8 cellular contexts compared by ENCODE assay signal in genomic region chr2:160210599-160211138, GRCh38. TPM values are rescaled to one million over a fixed set of nuclear protein-coding genes. Genes with fewer than 3 reads are reported as not detected.
DNase-seq lines count a peak whose midpoint lies in the region; ATAC-seq lines count a peak whose summit lies in the region.

No MANE protein-coding gene starts in this region.

- no peaks in the 10 kb centered on the region for H3K27me3 ChIP-seq in naive thymus-derived CD4-positive, alpha-beta T cell (ENCODE audit: control insufficient read depth in 2 of 2, insufficient read depth in 2 of 2, low read length in 2 of 2)

- no peak overlapping the region for H3K27ac ChIP-seq in naive thymus-derived CD4-positive, alpha-beta T cell (ENCODE audit: low read depth, low read length)

- no peaks in the 10 kb centered on the region for H3K9me3 Mint-ChIP-seq in effector memory CD8-positive, alpha-beta T cell
- H3K9me3 Mint-ChIP-seq in naive thymus-derived CD4-positive, alpha-beta T cell: no peaks in the 10 kb centered on the region

- no peaks in the 10 kb centered on the region for H3K36me3 Mint-ChIP-seq in effector memory CD8-positive, alpha-beta T cell (ENCODE audit: insufficient read depth)
- no peaks in the 10 kb centered on the region for H3K36me3 Mint-ChIP-seq in naive thymus-derived CD4-positive, alpha-beta T cell

- no peak overlapping the region for H3K4me3 Mint-ChIP-seq in effector memory CD8-positive, alpha-beta T cell
- no peak overlapping the region for H3K4me3 Mint-ChIP-seq in naive thymus-derived CD4-positive, alpha-beta T cell

- POLR2A ChIA-PET in naive thymus-derived CD4-positive, alpha-beta T cell (lab: Charles Lee): no interaction called here

- no peak overlapping the region for H3K4me3 ChIP-seq in naive thymus-derived CD4-positive, alpha-beta T cell (ENCODE audit: low read length)

- H3K4me1 ChIP-seq in naive thymus-derived CD4-positive, alpha-beta T cell (ENCODE audit: control insufficient read depth in 2 of 2, insufficient read depth in 2 of 2, low read length in 2 of 2): no peaks in the 10 kb centered on the region

- peak; percentile 90 for ATAC-seq in HG02588 (IDR thresholded peaks at IDR 0.05; ENCODE audit: unreplicated experiment)
- peak; percentile 81 for ATAC-seq in effector memory CD8-positive, alpha-beta T cell (replicated peaks)
- peak; percentile 90 for ATAC-seq in naive thymus-derived CD4-positive, alpha-beta T cell
- peak; percentile 76 for ATAC-seq in stimulated activated naive CD8-positive, alpha-beta T cell treated with anti-CD3 and anti-CD28 coated beads, Interleukin-15, Interleukin-2, amounts not matched to agents 100 U/mL and 50 U/mL, for 24 hours

- no peaks in the 10 kb centered on the region for H3K9me3 ChIP-seq in naive thymus-derived CD4-positive, alpha-beta T cell (ENCODE audit: control insufficient read depth in 2 of 3, low read length in 3 of 3)

- DNase-seq in NCI-H2107 treated with DMSO at 0.1 percent for 48 hours (lab: John Stamatoyannopoulos, UW; ENCODE audit: unreplicated experiment) (peak; percentile 7), NCI-H2107 (lab: John Stamatoyannopoulos, UW) (no peak), NCI-H1694 (lab: John Stamatoyannopoulos, UW) (peak; percentile 49)
- DNase-seq in activated CD4-positive, alpha-beta T cell treated with anti-CD3 and anti-CD28 coated beads, Interleukin-2, amount 50 U/mL, for 24 hours (ENCODE audit: low read depth in 1 of 2, low spot score in 1 of 2): peak; percentile 49 to 53
- peak; percentile 53 to 67 (median 64) for DNase-seq in effector memory CD8-positive, alpha-beta T cell
- DNase-seq in naive thymus-derived CD4-positive, alpha-beta T cell: peak; percentile 46 to 79 (median 71)
- peak; percentile 83 for DNase-seq in stimulated activated naive CD8-positive, alpha-beta T cell treated with anti-CD3 and anti-CD28 coated beads, Interleukin-15, Interleukin-2, amounts not matched to agents 100 U/mL and 50 U/mL, for 24 hours

- intact Hi-C loops in naive thymus-derived CD4-positive, alpha-beta T cell (cut with micrococcal nuclease): loop anchor here (1.0 to 5.0 kb wide), 5 partner anchors 54 to 1308 kb away; no protein-coding TSS in a partner anchor

- peaks cover 9 to 18% of the 10 kb centered on the region in 2 donors for H3K4me1 Mint-ChIP-seq in effector memory CD8-positive, alpha-beta T cell (ENCODE audit: low read depth in 2 of 2)
- peaks cover 0 to 11% (median 8%) of the 10 kb centered on the region in 7 donors for H3K4me1 Mint-ChIP-seq in naive thymus-derived CD4-positive, alpha-beta T cell

- H3K36me3 ChIP-seq in naive thymus-derived CD4-positive, alpha-beta T cell (ENCODE audit: control insufficient read depth in 2 of 3, insufficient read depth in 3 of 3, low read length in 3 of 3): no peaks in the 10 kb centered on the region

- H3K27ac Mint-ChIP-seq in effector memory CD8-positive, alpha-beta T cell: no peak overlapping the region
- peak overlapping the region in 1 of 9 donors; percentile 19 for H3K27ac Mint-ChIP-seq in naive thymus-derived CD4-positive, alpha-beta T cell

- CTCF ChIA-PET in naive thymus-derived CD4-positive, alpha-beta T cell (lab: Charles Lee): interaction anchor here (0.6 to 1.6 kb wide), 8 partner anchors 10 to 1014 kb away, joined by 3 to 10 read pairs (median 4); no protein-coding TSS in a partner anchor

- H3K27me3 Mint-ChIP-seq in effector memory CD8-positive, alpha-beta T cell: peaks cover 20 to 22% of the 10 kb centered on the region in 2 donors
- peaks cover 0 to 22% (median 5%) of the 10 kb centered on the region in 5 donors for H3K27me3 Mint-ChIP-seq in naive thymus-derived CD4-positive, alpha-beta T cell

RNA-seq across cellular contexts. Expression of gene ITGB6, which starts 10.6 kb away (rescaled TPM):
- not detected for total RNA-seq in naive thymus-derived CD4-positive, alpha-beta T cell
- polyA plus RNA-seq in naive thymus-derived CD4-positive, alpha-beta T cell: not detected
